In genomic region chr1:172903581-172904220, GRCh38 we compare ENCODE assay signal across 1 cellular context.
TF ChIP-seq lines count a peak whose summit lies in the region.

No MANE protein-coding gene starts in this region.

TF ChIP-seq in HCT116, 20 proteins besides CTCF, POLR2A, EP300 and RAD21 (continued from another document):
- TF ChIP-seq ZBTB33 (IDR thresholded peaks at IDR 0.05; ENCODE audit: extremely low read depth, insufficient replicate concordance, low read length) = no peak
- peak; percentile 22; the same call in 1 of the 2 replicates for TF ChIP-seq SIN3A (IDR thresholded peaks at IDR 0.05; ENCODE audit: low read depth)
- no peak for TF ChIP-seq EZH2phosphoT487 (IDR thresholded peaks at IDR 0.05; ENCODE audit: borderline replicate concordance)
- TF ChIP-seq ZFX (IDR thresholded peaks at IDR 0.05) = no peak
- TF ChIP-seq SRF (IDR thresholded peaks at IDR 0.05; ENCODE audit: low read depth) = no peak
- TF ChIP-seq YY1 (IDR thresholded peaks at IDR 0.05; ENCODE audit: extremely low read depth, insufficient replicate concordance, low read depth, low read length) = no peak
- peak; percentile 10 for TF ChIP-seq TCF7L2 (IDR thresholded peaks at IDR 0.05; ENCODE audit: borderline replicate concordance, extremely low read depth, insufficient read depth, insufficient read length)
- peak; percentile 68 for TF ChIP-seq JUND (IDR thresholded peaks at IDR 0.05)
- TF ChIP-seq EGR1 (IDR thresholded peaks at IDR 0.05; ENCODE audit: low read depth) = no peak
- TF ChIP-seq SP1 (IDR thresholded peaks at IDR 0.05; ENCODE audit: low read depth) = peak; percentile 59; the same call in 1 of the 2 replicates
